ENCODE assay signal across 7 cellular contexts in genomic region chr14:47917344-47917954, GRCh38.
A peak's percentile ranks its signal among the peaks of the same experiment; 100 is the strongest.
DNase-seq lines count a peak whose midpoint lies in the region; ATAC-seq and TF ChIP-seq lines count a peak whose summit lies in the region.

No MANE protein-coding gene starts in this region.

- H3K4me3 Mint-ChIP-seq in memory B cell: no peak overlapping the region

- H3K9me3 Mint-ChIP-seq in memory B cell: no peaks in the 10 kb centered on the region

- ATAC-seq in memory B cell (ENCODE audit: low read depth): peak; percentile 22
- ATAC-seq in GM19452 (IDR thresholded peaks at IDR 0.05; ENCODE audit: unreplicated experiment): no peak
- no peak for ATAC-seq in HG03108 (IDR thresholded peaks at IDR 0.05; ENCODE audit: unreplicated experiment)
- ATAC-seq in HG02870 (IDR thresholded peaks at IDR 0.05; ENCODE audit: unreplicated experiment): no peak

- 0 out of 3 replicates have a peak, but pooled peaks have one; percentile 24 for TF ChIP-seq CTCF in GM12872 (IDR thresholded peaks at IDR 0.05; ENCODE audit: insufficient read depth, low read depth, low read length)

- peaks cover 6% of the 10 kb centered on the region for H3K4me1 Mint-ChIP-seq in memory B cell

- no peaks in the 10 kb centered on the region for H3K36me3 Mint-ChIP-seq in memory B cell

- DNase-seq in M059J (ENCODE audit: low read depth) (peak; percentile 34), astrocyte of the hippocampus (ENCODE audit: low read depth, low spot score) (peak; percentile 48), memory B cell (ENCODE audit: low spot score in 2 of 2) (peak in 1 of 2 donors; percentile 15)

- H3K27ac Mint-ChIP-seq in memory B cell: no peak overlapping the region

- no peaks in the 10 kb centered on the region for H3K27me3 Mint-ChIP-seq in memory B cell
